In genomic region chr12:10214131-10214876, GRCh38 we compare ENCODE assay signal across 8 cellular contexts. TPM values are rescaled to one million over a fixed set of nuclear protein-coding genes. Genes with fewer than 3 reads are reported as not detected.
DNase-seq lines count a peak whose midpoint lies in the region; ATAC-seq and TF ChIP-seq lines count a peak whose summit lies in the region.

No MANE protein-coding gene starts in this region.

- H3K27ac ChIP-seq in angular gyrus (ENCODE audit: low read depth, low read length): peak overlapping the region; percentile 98
- H3K27ac ChIP-seq in substantia nigra (ENCODE audit: low read depth, low read length, poor library complexity, severe bottlenecking): peak overlapping the region; percentile 99

- peak overlapping the region; percentile 74 for H3K4me3 ChIP-seq in HFF-Myc (replicated peaks; ENCODE audit: low read depth, low read length)
- H3K4me3 ChIP-seq in kidney epithelial cell (ENCODE audit: low read depth, low read length): peak overlapping the region; percentile 69

- ATAC-seq in HG02623 (IDR thresholded peaks at IDR 0.05; ENCODE audit: unreplicated experiment): no peak

- H3K36me3 ChIP-seq in kidney epithelial cell (ENCODE audit: control insufficient read depth, insufficient read depth, low read length): no peaks in the 10 kb centered on the region

- no peaks in the 10 kb centered on the region for H3K27me3 ChIP-seq in kidney epithelial cell (ENCODE audit: control insufficient read depth, insufficient read depth, low read length)

- TF ChIP-seq CTCF in HFF-Myc (IDR thresholded peaks at IDR 0.05; ENCODE audit: low read depth, low read length, missing control alignments): no peak
- TF ChIP-seq CTCF in kidney epithelial cell (IDR thresholded peaks at IDR 0.05; ENCODE audit: insufficient read depth, low read length, poor library complexity, severe bottlenecking): no peak

- DNase-seq in AG08396 (ENCODE audit: low spot score): peak; percentile 34
- DNase-seq in HFF-Myc (ENCODE audit: extremely low read depth, low read depth): no peak
- no peak for DNase-seq in kidney epithelial cell (ENCODE audit: low read depth)
- DNase-seq in substantia nigra (lab: John Stamatoyannopoulos, UW): no peak
- DNase-seq in anterior cingulate cortex (lab: John Stamatoyannopoulos, UW): no peak
- no peak for DNase-seq in NCI-H1092 treated with DMSO at 0.1 percent for 48 hours (lab: John Stamatoyannopoulos, UW)

RNA-seq across cellular contexts. Expression of gene GABARAPL1, which starts 1.6 kb away (rescaled TPM):
- total RNA-seq in kidney epithelial cell: 44.2 and 47.0 TPM in 2 replicates

RNA-seq across cellular contexts. Expression of gene TMEM52B, which starts 35.5 kb away (rescaled TPM):
- 0.48 TPM in 1 of 2 replicates, not detected in the other for total RNA-seq in kidney epithelial cell

RNA-seq across cellular contexts. Expression of gene OLR1, which starts 42.4 kb away (rescaled TPM):
- total RNA-seq in kidney epithelial cell: not detected in 2 replicates
